16 cellular contexts compared by ENCODE assay signal in genomic region chr18:45321520-45321919, GRCh38.
DNase-seq lines count a peak whose midpoint lies in the region; ATAC-seq, FAIRE-seq and TF ChIP-seq lines count a peak whose summit lies in the region.
"Had no signal": no experiment of that assay in that cellular context is flagged by ENCODE, and none has a peak within 500 bp of the region (broad histone marks: within the 10 kb centered on the region; RNA-seq: fewer than 3 reads in every experiment).

No MANE protein-coding gene starts in this region.

- intact Hi-C loops in body of pancreas (cut with DNase I) (no loop called here), stomach (cut with DNase I; ENCODE audit: low total_unique reads) (no loop called here)

- H2AFZ ChIP-seq in keratinocyte (ENCODE audit: control insufficient read depth, low read length), result no peak overlapping the region

- H3K27ac ChIP-seq in body of pancreas (no peak overlapping the region), keratinocyte (ENCODE audit: control insufficient read depth, insufficient read depth, low read length) (no peak overlapping the region), skeletal muscle tissue (ENCODE audit: low read depth, low read length) (peak overlapping the region; percentile 85), stomach (no peak overlapping the region)
- H3K27ac ChIP-seq: foreskin keratinocyte had no signal

- TF ChIP-seq CTCF in body of pancreas (IDR thresholded peaks at IDR 0.05) (no peak), keratinocyte (optimal IDR thresholded peaks at IDR 0.05 in 1 of 3, IDR thresholded peaks at IDR 0.05 in 1 of 3, conservative IDR thresholded peaks at IDR 0.05 in 1 of 3; ENCODE audit: extremely low read depth in 1 of 3, insufficient read depth in 2 of 3, low read length in 3 of 3) (no peak), stomach (IDR thresholded peaks at IDR 0.05) (no peak)

- H3K9ac ChIP-seq in keratinocyte (ENCODE audit: control insufficient read depth, extremely low read depth, insufficient read depth, low read length) (no peak overlapping the region), skeletal muscle tissue (ENCODE audit: low read depth in 1 of 3, low read length in 3 of 3) (peak overlapping the region in 2 of 3 donors; percentile 18 to 61)

- H3K27me3 ChIP-seq in body of pancreas (no peaks in the 10 kb centered on the region), keratinocyte (ENCODE audit: control insufficient read depth, extremely low read depth, insufficient read depth, low read length) (no peaks in the 10 kb centered on the region), skeletal muscle tissue (ENCODE audit: control insufficient read depth in 3 of 3, insufficient read depth in 3 of 3, low read length in 3 of 3) (no peaks in the 10 kb centered on the region), stomach (no peaks in the 10 kb centered on the region)

- no peaks in the 10 kb centered on the region for H3K9me3 ChIP-seq in body of pancreas
- H3K9me3 ChIP-seq in keratinocyte (ENCODE audit: control insufficient read depth, low read depth, low read length), result no peaks in the 10 kb centered on the region
- no peaks in the 10 kb centered on the region for H3K9me3 ChIP-seq in skeletal muscle tissue (ENCODE audit: control insufficient read depth in 3 of 3, low read length in 3 of 3)
- no peaks in the 10 kb centered on the region for H3K9me3 ChIP-seq in stomach

- dilution Hi-C loops in keratinocyte (cut with MboI; ENCODE audit: extremely low pct_ligation_motif_present, low sequenced_read_pairs), result no loop called here

- DNase-seq in NCI-H1417 (lab: John Stamatoyannopoulos, UW) (peak in 2 of 3 experiments; percentile 52 to 74), NCI-H1417 treated with DMSO at 0.1 percent for 48 hours (lab: John Stamatoyannopoulos, UW) (no peak), body of pancreas (peak in 3 of 4 donors; percentile 19 to 50 (median 48)), keratinocyte (ENCODE audit: low read depth, low spot score) (no peak), stomach (no peak)
- DNase-seq: 8988T; activated CD4-positive, alpha-beta T cell treated with anti-CD3 and anti-CD28 coated beads for 48 hours; foreskin keratinocyte; midbrain; NCI-H1436 treated with DMSO at 0.1 percent for 48 hours; T1000 had no signal

- ATAC-seq in body of pancreas (peak; percentile 22), HG03432 (IDR thresholded peaks at IDR 0.05; ENCODE audit: unreplicated experiment) (no peak), GM18519 (IDR thresholded peaks at IDR 0.05; ENCODE audit: low FRiP score, unreplicated experiment) (no peak)
- ATAC-seq: activated naive CD4-positive, alpha-beta T cell treated with anti-CD3 and anti-CD28 coated beads, Interleukin-2, amount 50 U/mL, for 72 hours; foreskin keratinocyte; K562 had no signal

- H3K4me1 ChIP-seq in body of pancreas, result peaks cover 6% of the 10 kb centered on the region
- peaks cover 6% of the 10 kb centered on the region for H3K4me1 ChIP-seq in keratinocyte (ENCODE audit: control insufficient read depth, extremely low read depth, insufficient read depth, low read length)
- peaks cover 44 to 60% (median 53%) of the 10 kb centered on the region in 3 donors for H3K4me1 ChIP-seq in skeletal muscle tissue (ENCODE audit: control insufficient read depth in 3 of 3, insufficient read depth in 3 of 3, low read length in 3 of 3)
- peaks cover 0 to 14% (median 0%) of the 10 kb centered on the region in 4 donors for H3K4me1 ChIP-seq in stomach
- H3K4me1 ChIP-seq: foreskin keratinocyte had no signal

- FAIRE-seq in keratinocyte (lab: Jason Lieb, UNC), result peak; percentile 62
- FAIRE-seq: K562 had no signal

- H3K36me3 ChIP-seq in body of pancreas (replicated peaks in 1 of 2; ENCODE audit: insufficient read depth in 1 of 2, low read depth in 2 of 2), result no peaks in the 10 kb centered on the region
- H3K36me3 ChIP-seq in keratinocyte (ENCODE audit: control insufficient read depth in 2 of 2, extremely low read depth in 1 of 2, insufficient read depth in 2 of 2, low read length in 2 of 2), result no peaks in the 10 kb centered on the region
- no peaks in the 10 kb centered on the region for H3K36me3 ChIP-seq in skeletal muscle tissue (ENCODE audit: control insufficient read depth in 3 of 3, insufficient read depth in 3 of 3, low read length in 3 of 3)
- no peaks in the 10 kb centered on the region for H3K36me3 ChIP-seq in stomach

- H3K4me2 ChIP-seq in keratinocyte (ENCODE audit: control insufficient read depth, extremely low read depth, insufficient read depth, low read depth, low read length), result no peak overlapping the region

- no peak overlapping the region for H3K4me3 ChIP-seq in body of pancreas
- H3K4me3 ChIP-seq in keratinocyte (ENCODE audit: control insufficient read depth in 2 of 3, extremely low read depth in 1 of 3, insufficient read depth in 2 of 3, low read depth in 1 of 3, low read length in 3 of 3), result no peak overlapping the region
- H3K4me3 ChIP-seq in skeletal muscle tissue (ENCODE audit: low read length in 3 of 3), result peak overlapping the region in 1 of 3 donors; percentile 5
- H3K4me3 ChIP-seq in stomach, result no peak overlapping the region
- H3K4me3 ChIP-seq: K562 had no signal

- no peaks in the 10 kb centered on the region for H3K79me2 ChIP-seq in keratinocyte (ENCODE audit: control insufficient read depth, insufficient read depth, low read length)

- H3K9me1 ChIP-seq in keratinocyte (ENCODE audit: control insufficient read depth, extremely low read depth, insufficient read depth, low read length), result no peaks in the 10 kb centered on the region

- WGBS in body of pancreas, 2 donors, result 83 to 91% methylated on average over 8 of the region's 8 CpGs
- WGBS in stomach, 5 donors, result 79 to 92% (median 83%) methylated on average over 8 of the region's 8 CpGs

- H4K20me1 ChIP-seq in keratinocyte (ENCODE audit: control insufficient read depth, extremely low read depth, insufficient read depth, low read length), result no peaks in the 10 kb centered on the region

- TF ChIP-seq POLR2A in body of pancreas (IDR thresholded peaks at IDR 0.05) (no peak), stomach (IDR thresholded peaks at IDR 0.05) (no peak)

- TF ChIP-seq EP300 in stomach (IDR thresholded peaks at IDR 0.05), result no peak

Comparison
In these comparisons a context has a peak if more than half of its experiments do, and no peak if none do; other contexts are left out.
1. DNase-seq: peak in NCI-H1417 (2 of 3) and body of pancreas (3 of 4); none in NCI-H1417 treated with DMSO at 0.1 percent for 48 hours (single experiment), keratinocyte (single experiment) and stomach (single experiment).